In genomic region chr6:144659735-144660246, GRCh38 we compare ENCODE assay signal across 10 cellular contexts.
DNase-seq lines count a peak whose midpoint lies in the region; ATAC-seq and TF ChIP-seq lines count a peak whose summit lies in the region.
"Had no signal": no experiment of that assay in that cellular context is flagged by ENCODE, and none has a peak within 500 bp of the region (broad histone marks: within the 10 kb centered on the region; RNA-seq: fewer than 3 reads in every experiment).

No MANE protein-coding gene starts in this region.

- no peak for ATAC-seq in HG03108 (IDR thresholded peaks at IDR 0.05; ENCODE audit: unreplicated experiment)

- H3K4me2 ChIP-seq in neuronal stem cell (ENCODE audit: insufficient read depth, low read length, poor library complexity, severe bottlenecking), result no peak overlapping the region

- no peaks in the 10 kb centered on the region for H3K9me3 Mint-ChIP-seq in Caco-2 (ENCODE audit: unreplicated experiment)

- H3K27me3 Mint-ChIP-seq in Caco-2 (ENCODE audit: insufficient read depth, unreplicated experiment), result no peaks in the 10 kb centered on the region

- H2BK15ac ChIP-seq in neuronal stem cell (ENCODE audit: low read length), result no peak overlapping the region

- intact Hi-C loops in Caco-2 (cut with micrococcal nuclease; ENCODE audit: unreplicated experiment) (loop anchor here (2.0 kb wide), 1 partner anchor 39 kb away; no protein-coding TSS in a partner anchor), ovary (cut with DNase I) (no loop called here)

- POLR2A ChIA-PET in Caco-2 (lab: Charles Lee), result no interaction called here

- H3K27me3 ChIP-seq in Caco-2 (replicated peaks; ENCODE audit: control insufficient read depth, insufficient read depth, low read length) (no peaks in the 10 kb centered on the region), neuronal stem cell (ENCODE audit: control insufficient read depth in 3 of 3, insufficient read depth in 3 of 3, low read depth in 1 of 3, low read length in 3 of 3) (no peaks in the 10 kb centered on the region), ovary (no peaks in the 10 kb centered on the region)

- DNase-seq in Caco-2 (no peak), NCI-H146 (lab: John Stamatoyannopoulos, UW) (peak; percentile 56), glomerular visceral epithelial cell (ENCODE audit: extremely low spot score) (peak; percentile 47), neuronal stem cell (ENCODE audit: low spot score) (no peak), ovary (no peak), midbrain (lab: John Stamatoyannopoulos, UW) (no peak), SW480 (ENCODE audit: low spot score) (no peak)
- DNase-seq: DMS79 treated with DMSO at 0.1 percent for 48 hours, NCI-H345 had no signal

- H3K14ac ChIP-seq in neuronal stem cell (ENCODE audit: low read length), result no peak overlapping the region

- no peak for TF ChIP-seq CTCF in Caco-2 (IDR thresholded peaks at IDR 0.05; ENCODE audit: insufficient read depth in 1 of 2, low read depth in 1 of 2, low read length in 1 of 2, severe bottlenecking in 1 of 2, unreplicated experiment in 1 of 2)
- no peak for TF ChIP-seq CTCF in ovary (IDR thresholded peaks at IDR 0.05)

- no peak overlapping the region for H2BK120ac ChIP-seq in neuronal stem cell (ENCODE audit: low read depth, low read length)

- H3K4me3 ChIP-seq in Caco-2 (ENCODE audit: low read depth, low read length), result no peak overlapping the region
- H3K4me3 ChIP-seq in neuronal stem cell (ENCODE audit: low read length in 2 of 2), result no peak overlapping the region
- no peak overlapping the region for H3K4me3 ChIP-seq in ovary

- BruUV-seq in Caco-2 (replicated peaks; lab: Mats Ljungman, UMichigan), result no TSS peak

- no peaks in the 10 kb centered on the region for H3K9me3 ChIP-seq in Caco-2
- H3K9me3 ChIP-seq in neuronal stem cell (replicated peaks in 1 of 2; ENCODE audit: control insufficient read depth in 2 of 2, insufficient read depth in 1 of 2, low read depth in 1 of 2, low read length in 2 of 2), result no peaks in the 10 kb centered on the region
- no peaks in the 10 kb centered on the region for H3K9me3 ChIP-seq in ovary

- H3K23ac ChIP-seq in neuronal stem cell (ENCODE audit: low read depth, low read length, poor library complexity), result no peak overlapping the region

- peak overlapping the region; percentile 7 for H3K18ac ChIP-seq in neuronal stem cell (ENCODE audit: low read length)

- H3K36me3 Mint-ChIP-seq in Caco-2 (ENCODE audit: insufficient read depth, unreplicated experiment), result peaks cover 26% of the 10 kb centered on the region

- TF ChIP-seq EP300 in ovary (IDR thresholded peaks at IDR 0.05), result no peak

- H3K4ac ChIP-seq in neuronal stem cell (ENCODE audit: low read length), result no peak overlapping the region

- CTCF ChIA-PET in Caco-2 (lab: Charles Lee), result interaction anchor here (0.7 kb wide), 1 partner anchor 517 kb away, joined by 3 read pairs; no protein-coding TSS in a partner anchor

- no peak overlapping the region for H2BK5ac ChIP-seq in neuronal stem cell (ENCODE audit: low read length)

- no peaks in the 10 kb centered on the region for H3K79me1 ChIP-seq in neuronal stem cell (ENCODE audit: low read depth, low read length)

- WGBS in neuronal stem cell (ENCODE audit: extremely low coverage in 2 of 2, insufficient read length in 2 of 2, insufficient replicate concordance in 1 of 2), 2 donors, result no CpG with 5 or more reads among the region's 10 CpGs
- 60 to 69% (median 65%) methylated on average over 10 of the region's 10 CpGs for WGBS in ovary, 3 donors

- H4K8ac ChIP-seq in neuronal stem cell (ENCODE audit: low read depth, low read length), result no peak overlapping the region

- no peak overlapping the region for H2BK12ac ChIP-seq in neuronal stem cell (ENCODE audit: low read length)

- H4K91ac ChIP-seq in neuronal stem cell (ENCODE audit: low read depth, low read length, poor library complexity), result no peak overlapping the region

- TF ChIP-seq POLR2A in ovary (IDR thresholded peaks at IDR 0.05), result no peak

- no peak overlapping the region for H3K4me3 Mint-ChIP-seq in Caco-2 (ENCODE audit: unreplicated experiment)

- no peak overlapping the region for H2AK5ac ChIP-seq in neuronal stem cell (ENCODE audit: low read depth, low read length)

- no peak overlapping the region for H3K9ac ChIP-seq in neuronal stem cell (ENCODE audit: low read depth, low read length, poor library complexity)

- H3K4me1 ChIP-seq in Caco-2, result peaks cover 64% of the 10 kb centered on the region
- H3K4me1 ChIP-seq in neuronal stem cell (ENCODE audit: control insufficient read depth in 2 of 2, insufficient read depth in 1 of 2, low read depth in 1 of 2, low read length in 2 of 2), result peaks cover 14 to 39% of the 10 kb centered on the region in 2 donors
- H3K4me1 ChIP-seq in ovary (ENCODE audit: insufficient read depth), result peaks cover 8% of the 10 kb centered on the region

- no peaks in the 10 kb centered on the region for H3K36me3 ChIP-seq in Caco-2 (ENCODE audit: control insufficient read depth, insufficient read depth, low read length)
- H3K36me3 ChIP-seq in neuronal stem cell (replicated peaks in 1 of 2; ENCODE audit: control insufficient read depth in 2 of 2, insufficient read depth in 2 of 2, low read length in 2 of 2), result no peaks in the 10 kb centered on the region
- no peaks in the 10 kb centered on the region for H3K36me3 ChIP-seq in ovary

- H2AFZ ChIP-seq in neuronal stem cell (ENCODE audit: low read length), result no peak overlapping the region

- peaks cover 41% of the 10 kb centered on the region for H3K4me1 Mint-ChIP-seq in Caco-2 (ENCODE audit: low read depth, unreplicated experiment)

- H3K27ac Mint-ChIP-seq in Caco-2 (ENCODE audit: unreplicated experiment), result peak overlapping the region; percentile 79

- H3K27ac ChIP-seq in neuronal stem cell (replicated peaks; ENCODE audit: low read length) (peak overlapping the region; percentile 52), ovary (peak overlapping the region in 1 of 2 donors; percentile 17)

Comparison
In these comparisons a context has a peak if more than half of its experiments do, and no peak if none do; other contexts are left out.
1. DNase-seq: peak in NCI-H146 (single experiment) and glomerular visceral epithelial cell (single experiment); none in Caco-2 (0 of 2), neuronal stem cell (single experiment), ovary (0 of 5), midbrain (single experiment) and SW480 (single experiment).